Comparison of ENCODE assay signal across 27 cellular contexts in the genomic region with DNA sequence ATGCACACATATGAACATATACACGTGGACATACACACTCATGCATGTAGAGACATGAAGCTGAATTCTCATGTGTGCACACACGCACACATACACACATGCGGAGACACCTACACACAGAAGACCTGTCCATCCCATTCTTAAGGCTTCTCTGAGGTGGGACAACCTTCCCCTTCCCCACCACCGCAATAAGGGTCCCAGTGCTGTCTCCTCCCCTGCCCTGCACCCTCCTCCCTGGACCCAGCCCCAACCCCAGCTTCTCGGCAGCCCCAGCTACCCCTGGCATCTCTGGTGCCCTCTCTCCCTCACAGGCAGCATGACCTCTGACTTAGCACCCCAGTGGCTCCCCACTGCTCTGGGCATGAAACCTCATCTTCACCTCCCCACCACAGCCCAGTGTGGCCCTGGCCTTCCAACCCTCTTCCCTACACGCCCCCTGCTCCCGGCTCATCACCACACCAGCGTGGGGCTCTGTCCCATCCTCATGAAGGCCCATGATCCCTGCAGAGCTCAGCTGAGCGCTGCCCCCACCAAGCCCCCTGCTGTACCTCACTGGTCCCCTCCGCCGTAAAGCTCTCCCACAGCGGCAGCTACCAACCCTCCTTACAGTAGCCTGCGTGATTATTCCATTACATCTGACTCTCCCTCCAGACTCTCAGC.
"Had no signal": no experiment of that assay in that cellular context is flagged by ENCODE, and none has a peak within 500 bp of the region (broad histone marks: within the 10 kb centered on the region; RNA-seq: fewer than 3 reads in every experiment).

No MANE protein-coding gene starts in this region.

- H3K9me3 ChIP-seq: gastroesophageal sphincter, pancreas, prostate gland, suprapubic skin, tibial artery had no signal

- H3K4me1 Mint-ChIP-seq: activated CD4-positive, alpha-beta memory T cell treated with anti-CD3 and anti-CD28 coated beads, Interleukin-2, amount 10 ng/mL, durations not matched to agents 7 days and 5 days; activated CD4-positive, alpha-beta T cell treated with anti-CD3 and anti-CD28 coated beads, Interleukin-2, amount 10 ng/mL, durations not matched to agents 7 days and 5 days; activated T-helper 17 cell treated with anti-CD3 and anti-CD28 coated beads, Interleukin-2, amount 50 U/mL, for 72 hours; immature natural killer cell; nephron progenitor cell had no signal

- H3K4me3 ChIP-seq: gastroesophageal sphincter, pancreas, prostate gland, suprapubic skin, tibial artery had no signal

- H3K4me1 ChIP-seq: gastroesophageal sphincter, prostate gland, suprapubic skin, tibial artery had no signal

- DNase-seq: activated CD4-positive, alpha-beta memory T cell treated with anti-CD3 and anti-CD28 coated beads, Interleukin-2, amount 10 ng/mL, durations not matched to agents 7 days and 5 days; activated CD4-positive, alpha-beta T cell treated with anti-CD3 and anti-CD28 coated beads, Interleukin-2, amount 10 ng/mL, durations not matched to agents 7 days and 5 days; activated CD4-positive, CD25-positive, alpha-beta regulatory T cell treated with anti-CD3 and anti-CD28 coated beads, Interleukin-2, amount 50 U/mL, for 72 hours; activated CD8-positive, alpha-beta memory T cell treated with anti-CD3 and anti-CD28 coated beads, Interleukin-2, amount 50 U/mL, for 48 hours; activated gamma-delta T cell treated with Interleukin-2 at 50 U/mL for 16 hours; activated naive CD4-positive, alpha-beta T cell treated with anti-CD3 and anti-CD28 coated beads, Interleukin-2, amount 50 U/mL, for 16 hours; activated T-cell treated with anti-CD3 and anti-CD28 coated beads, Interleukin-2, amount 50 U/mL, for 24 hours; amniotic stem cell; central memory CD4-positive, alpha-beta T cell; effector CD4-positive, alpha-beta T cell; head of caudate nucleus; hypothalamus; immature natural killer cell; nephron progenitor cell; nucleus accumbens; stimulated activated CD4-positive, alpha-beta T cell treated with anti-CD3 and anti-CD28 coated beads, Interleukin-15, amount 100 ng/mL, for 24 hours; stimulated activated CD4-positive, alpha-beta T cell treated with anti-CD3 and anti-CD28 coated beads, Interleukin-2, amount 100 ng/mL, for 24 hours; stimulated activated naive CD4-positive, alpha-beta T cell; T-helper 2 cell; tibial artery had no signal

- H3K4me3 Mint-ChIP-seq: activated CD4-positive, alpha-beta memory T cell treated with anti-CD3 and anti-CD28 coated beads, Interleukin-2, amount 10 ng/mL, durations not matched to agents 7 days and 5 days; activated CD4-positive, alpha-beta T cell treated with anti-CD3 and anti-CD28 coated beads, Interleukin-2, amount 10 ng/mL, durations not matched to agents 7 days and 5 days; activated T-cell treated with anti-CD3 and anti-CD28 coated beads, Interleukin-2, amount 50 U/mL, for 24 hours; activated T-helper 17 cell treated with anti-CD3 and anti-CD28 coated beads, Interleukin-2, amount 50 U/mL, for 72 hours; dendritic cell treated with granulocyte-macrophage colony-stimulating factor and Interleukin-4, amounts not matched to agents 40 ng/mL and 50 ng/mL, for 4 days; immature natural killer cell; nephron progenitor cell had no signal

- ATAC-seq: activated T-helper 17 cell treated with anti-CD3 and anti-CD28 coated beads, Interleukin-2, amount 50 U/mL, for 72 hours; gastroesophageal sphincter; left lobe of liver; pancreas had no signal

- H3K36me3 Mint-ChIP-seq: immature natural killer cell had no signal

- H3K36me3 ChIP-seq: gastroesophageal sphincter, pancreas, prostate gland, suprapubic skin, tibial artery had no signal

- H3K9me3 Mint-ChIP-seq: activated CD4-positive, alpha-beta memory T cell treated with anti-CD3 and anti-CD28 coated beads, Interleukin-2, amount 10 ng/mL, durations not matched to agents 7 days and 5 days; activated CD4-positive, alpha-beta T cell treated with anti-CD3 and anti-CD28 coated beads, Interleukin-2, amount 10 ng/mL, durations not matched to agents 7 days and 5 days; activated T-cell treated with anti-CD3 and anti-CD28 coated beads, Interleukin-2, amount 50 U/mL, for 24 hours; activated T-helper 17 cell treated with anti-CD3 and anti-CD28 coated beads, Interleukin-2, amount 50 U/mL, for 72 hours; immature natural killer cell; nephron progenitor cell had no signal

- H3K27ac ChIP-seq: gastroesophageal sphincter, pancreas, prostate gland, suprapubic skin, tibial artery had no signal

- H3K27ac Mint-ChIP-seq: activated CD4-positive, alpha-beta memory T cell treated with anti-CD3 and anti-CD28 coated beads, Interleukin-2, amount 10 ng/mL, durations not matched to agents 7 days and 5 days; activated CD4-positive, alpha-beta T cell treated with anti-CD3 and anti-CD28 coated beads, Interleukin-2, amount 10 ng/mL, durations not matched to agents 7 days and 5 days; activated T-cell treated with anti-CD3 and anti-CD28 coated beads, Interleukin-2, amount 50 U/mL, for 24 hours; activated T-helper 17 cell treated with anti-CD3 and anti-CD28 coated beads, Interleukin-2, amount 50 U/mL, for 72 hours; dendritic cell treated with granulocyte-macrophage colony-stimulating factor and Interleukin-4, amounts not matched to agents 40 ng/mL and 50 ng/mL, for 4 days; immature natural killer cell; nephron progenitor cell had no signal

- H3K27me3 Mint-ChIP-seq: activated CD4-positive, alpha-beta memory T cell treated with anti-CD3 and anti-CD28 coated beads, Interleukin-2, amount 10 ng/mL, durations not matched to agents 7 days and 5 days; activated CD4-positive, alpha-beta T cell treated with anti-CD3 and anti-CD28 coated beads, Interleukin-2, amount 10 ng/mL, durations not matched to agents 7 days and 5 days; dendritic cell treated with granulocyte-macrophage colony-stimulating factor and Interleukin-4, amounts not matched to agents 40 ng/mL and 50 ng/mL, for 4 days had no signal

- H3K27me3 ChIP-seq: pancreas, tibial artery had no signal
